ENCODE assay signal across 18 cellular contexts in genomic region chr1:95238304-95238703, GRCh38. TPM values are rescaled to one million over a fixed set of nuclear protein-coding genes. Genes with fewer than 3 reads are reported as not detected.
DNase-seq lines count a peak whose midpoint lies in the region; ATAC-seq and TF ChIP-seq lines count a peak whose summit lies in the region.
"Had no signal": no experiment of that assay in that cellular context is flagged by ENCODE, and none has a peak within 500 bp of the region (broad histone marks: within the 10 kb centered on the region; RNA-seq: fewer than 3 reads in every experiment).

No MANE protein-coding gene starts in this region.

- no CpG with 5 or more reads among the region's 2 CpGs for WGBS in IMR-90 (ENCODE audit: extremely low coverage in 2 of 2, insufficient read length in 1 of 2), 2 experiments

- POLR2A ChIA-PET in IMR-90 (lab: Charles Lee; ENCODE audit: unreplicated experiment), result no interaction called here

- no peaks in the 10 kb centered on the region for H3F3A ChIP-seq in Loucy (ENCODE audit: low read depth)

- in situ Hi-C loops in IMR-90 (cut with MboI; ENCODE audit: low sequenced_read_pairs), result loop anchor here (10.0 kb wide), 1 partner anchor 394 kb away; no protein-coding TSS in a partner anchor

- no peak overlapping the region for H3K4me3 Mint-ChIP-seq in central memory CD8-positive, alpha-beta T cell
- H3K4me3 Mint-ChIP-seq in mesothelial cell of epicardium, result no peak overlapping the region
- H3K4me3 Mint-ChIP-seq: CD8-positive, alpha-beta T cell; H9 had no signal

- H3K27me3 ChIP-seq in IMR-90 (ENCODE audit: control insufficient read depth, insufficient read depth, low read length), result no peaks in the 10 kb centered on the region
- H3K27me3 ChIP-seq in Loucy (ENCODE audit: insufficient read depth, low read length, poor library complexity, severe bottlenecking), result no peaks in the 10 kb centered on the region
- H3K27me3 ChIP-seq: BE2C had no signal

- H4K20me1 ChIP-seq in IMR-90 (ENCODE audit: insufficient read depth, low read length), result no peaks in the 10 kb centered on the region
- H4K20me1 ChIP-seq in Loucy (ENCODE audit: insufficient read depth, low read length, poor library complexity, severe bottlenecking), result no peaks in the 10 kb centered on the region

- peak overlapping the region; percentile 9 for H3K27ac Mint-ChIP-seq in central memory CD8-positive, alpha-beta T cell (ENCODE audit: low read depth)
- peak overlapping the region; percentile 23 for H3K27ac Mint-ChIP-seq in mesothelial cell of epicardium

- CTCF ChIA-PET in IMR-90 (lab: Yijun Ruan, JAX), result interaction anchor here (1.5 kb wide), 1 partner anchor 383 kb away, joined by 3 read pairs; no protein-coding TSS in a partner anchor

- H2BK5ac ChIP-seq in IMR-90 (ENCODE audit: low read depth, low read length, poor library complexity, severe bottlenecking), result no peak overlapping the region

- no peak overlapping the region for H4K5ac ChIP-seq in IMR-90 (ENCODE audit: low read depth, low read length)

- no peaks in the 10 kb centered on the region for H3K9me3 Mint-ChIP-seq in central memory CD8-positive, alpha-beta T cell
- peaks cover 22% of the 10 kb centered on the region for H3K9me3 Mint-ChIP-seq in mesothelial cell of epicardium

- peaks cover 25% of the 10 kb centered on the region for H3K79me2 ChIP-seq in Loucy (ENCODE audit: insufficient read depth, low read length)

- no peak overlapping the region for H3K14ac ChIP-seq in IMR-90 (replicated peaks; ENCODE audit: low read depth, low read length)

- DNase-seq in IMR-90 (no peak), mesothelial cell of epicardium (ENCODE audit: low spot score in 2 of 2, unreplicated experiment in 2 of 2) (no peak), HT-29 (ENCODE audit: low spot score) (no peak), DMS79 (lab: John Stamatoyannopoulos, UW) (no peak), putamen (ENCODE audit: low spot score) (no peak)
- no peak for DNase-seq in central memory CD8-positive, alpha-beta T cell (ENCODE audit: low spot score in 2 of 2)
- DNase-seq: BE2C; CD8-positive, alpha-beta T cell; COR-L47; DMS153; DND-41; GDM1; GOT3; H9 had no signal

- no peaks in the 10 kb centered on the region; the same call in 1 of the 2 replicates for H3K9me1 ChIP-seq in IMR-90 (ENCODE audit: insufficient read depth, low read length)

- peaks cover 14% of the 10 kb centered on the region for H3K36me3 ChIP-seq in IMR-90 (ENCODE audit: control insufficient read depth, insufficient read depth, low read length)
- no peaks in the 10 kb centered on the region for H3K36me3 ChIP-seq in Loucy (ENCODE audit: insufficient read depth, low read length)
- H3K36me3 ChIP-seq: BE2C had no signal

- H3K4ac ChIP-seq in IMR-90 (ENCODE audit: low read depth, low read length), result no peak overlapping the region

- ATAC-seq in IMR-90 (ENCODE audit: low read depth), result no peak
- no peak for ATAC-seq in central memory CD8-positive, alpha-beta T cell (replicated peaks; ENCODE audit: extremely low read depth, poor library complexity, severe bottlenecking)
- no peak for ATAC-seq in HG03520 (IDR thresholded peaks at IDR 0.05; ENCODE audit: unreplicated experiment)
- ATAC-seq: A549; CD8-positive, alpha-beta T cell had no signal

- H3K23ac ChIP-seq in IMR-90 (ENCODE audit: low read depth, low read length), result no peak overlapping the region

- H3K4me2 ChIP-seq in IMR-90 (ENCODE audit: low read depth, low read length), result 0 out of 2 replicates have a peak overlapping the region, but pooled peaks have one; percentile 40
- peak overlapping the region; percentile 11 for H3K4me2 ChIP-seq in Loucy (ENCODE audit: low read depth, low read length, poor library complexity, severe bottlenecking)
- H3K4me2 ChIP-seq: A549 had no signal

- H3K79me1 ChIP-seq in IMR-90 (ENCODE audit: low read depth in 1 of 2, low read length in 2 of 2), result peaks cover 40 to 67% of the 10 kb centered on the region in 2 experiments

- TF ChIP-seq CTCF in IMR-90 (conservative IDR thresholded peaks at IDR 0.05; ENCODE audit: low read depth, low read length), result no peak
- TF ChIP-seq CTCF in Loucy (conservative IDR thresholded peaks at IDR 0.05; ENCODE audit: low read length), result no peak
- TF ChIP-seq CTCF in mesothelial cell of epicardium (IDR thresholded peaks at IDR 0.05; ENCODE audit: unreplicated experiment), result no peak

- intact Hi-C loops in IMR-90 (cut with micrococcal nuclease), result loop anchor here (10.0 kb wide), 1 partner anchor 314 kb away; the partner anchor contains the start of gene CNN3

- H3K4me1 ChIP-seq in IMR-90 (ENCODE audit: control insufficient read depth, insufficient read depth, low read length) (peaks cover 5% of the 10 kb centered on the region), Loucy (ENCODE audit: insufficient read depth, low read length, poor library complexity, severe bottlenecking) (peaks cover 8% of the 10 kb centered on the region)
- H3K4me1 ChIP-seq: BE2C had no signal

- H2BK120ac ChIP-seq in IMR-90 (ENCODE audit: low read depth, low read length), result no peak overlapping the region

- H3K9ac ChIP-seq in IMR-90 (ENCODE audit: low read depth, low read length), result no peak overlapping the region
- H3K9ac ChIP-seq in Loucy (ENCODE audit: low read depth, low read length, poor library complexity, severe bottlenecking), result peak overlapping the region; percentile 6

- H3K9me2 ChIP-seq in Loucy (replicated peaks; ENCODE audit: low read depth, low read length), result no peaks in the 10 kb centered on the region

- peaks cover 6% of the 10 kb centered on the region for H3K9me3 ChIP-seq in IMR-90 (ENCODE audit: control insufficient read depth, insufficient read depth, low read length)
- no peaks in the 10 kb centered on the region for H3K9me3 ChIP-seq in Loucy (ENCODE audit: insufficient read depth, low read depth, low read length)
- H3K9me3 ChIP-seq: BE2C had no signal

- H4K91ac ChIP-seq in IMR-90 (ENCODE audit: insufficient read depth, low read depth, low read length), result no peak overlapping the region

- dilution Hi-C loops in IMR-90 (cut with HindIII; ENCODE audit: low sequenced_read_pairs, unreplicated experiment), result no loop called here

- H2AK9ac ChIP-seq in IMR-90 (replicated peaks; ENCODE audit: low read depth, low read length, poor library complexity), result no peak overlapping the region

- TF ChIP-seq POLR2A in IMR-90 (IDR thresholded peaks at IDR 0.05; ENCODE audit: low read depth, low read length), result no peak

- no peak overlapping the region for H2BK15ac ChIP-seq in IMR-90 (ENCODE audit: low read depth, low read length)

- no TSS peak for BruUV-seq in IMR-90 (replicated peaks; lab: Mats Ljungman, UMichigan)

- H2AK5ac ChIP-seq in IMR-90 (ENCODE audit: low read depth, low read length), result no peak overlapping the region

- H3K4me3 ChIP-seq in IMR-90 (ENCODE audit: insufficient read depth, low read depth, low read length) (no peak overlapping the region), Loucy (ENCODE audit: low read length, poor library complexity, severe bottlenecking) (no peak overlapping the region)
- H3K4me3 ChIP-seq: A549 had no signal

- H3K18ac ChIP-seq in IMR-90 (ENCODE audit: low read depth, low read length), result no peak overlapping the region

- no peak for TF ChIP-seq RAD21 in IMR-90 (IDR thresholded peaks at IDR 0.05; ENCODE audit: low read length)

- H4K8ac ChIP-seq in IMR-90 (ENCODE audit: low read depth in 2 of 2, low read length in 2 of 2), result no peak overlapping the region

- H3K56ac ChIP-seq in IMR-90 (ENCODE audit: extremely low read depth, insufficient read depth, low read length), result no peak overlapping the region

- H2BK20ac ChIP-seq in IMR-90 (ENCODE audit: low read depth, low read length), result no peak overlapping the region

- peaks cover 52% of the 10 kb centered on the region for H3K4me1 Mint-ChIP-seq in central memory CD8-positive, alpha-beta T cell
- H3K4me1 Mint-ChIP-seq in mesothelial cell of epicardium, result peaks cover 42% of the 10 kb centered on the region

- H2AFZ ChIP-seq in IMR-90 (replicated peaks; ENCODE audit: low read length, poor library complexity), result no peak overlapping the region
- H2AFZ ChIP-seq in Loucy (ENCODE audit: low read length), result no peak overlapping the region

- no peaks in the 10 kb centered on the region for H3K27me3 Mint-ChIP-seq in central memory CD8-positive, alpha-beta T cell
- H3K27me3 Mint-ChIP-seq in mesothelial cell of epicardium (ENCODE audit: low read depth), result no peaks in the 10 kb centered on the region

- H3K36me3 Mint-ChIP-seq in central memory CD8-positive, alpha-beta T cell (ENCODE audit: insufficient read depth), result peaks cover 20% of the 10 kb centered on the region
- peaks cover 40% of the 10 kb centered on the region for H3K36me3 Mint-ChIP-seq in mesothelial cell of epicardium

- H3K27ac ChIP-seq in IMR-90 (ENCODE audit: insufficient read depth, low read length), result no peak overlapping the region
- H3K27ac ChIP-seq: A549, C4-2B had no signal

TF ChIP-seq in IMR-90, 13 proteins besides CTCF, POLR2A, EP300 and RAD21 (continues in another document):
- TF ChIP-seq SMC3 (IDR thresholded peaks at IDR 0.05; ENCODE audit: low read depth, low read length) (no peak), MAZ (IDR thresholded peaks at IDR 0.05; ENCODE audit: borderline replicate concordance, low read depth, low read length) (no peak), MXI1 (IDR thresholded peaks at IDR 0.05; ENCODE audit: borderline replicate concordance, low read depth, low read length) (no peak), FOS (IDR thresholded peaks at IDR 0.05; ENCODE audit: low read depth, low read length) (no peak), ELK1 (IDR thresholded peaks at IDR 0.05; ENCODE audit: borderline replicate concordance, low read depth, low read length) (no peak), MAFK (IDR thresholded peaks at IDR 0.05; ENCODE audit: low read depth, low read length) (no peak)

RNA-seq across cellular contexts. Expression of gene RWDD3, which starts 4.3 kb away (rescaled TPM):
- total RNA-seq in IMR-90 (2012; rRNA removed), result 10.4 and 10.6 TPM in 2 replicates
- 9.9 and 13.6 TPM in 2 replicates for polyA plus RNA-seq in IMR-90 (2012; rRNA removed)
- 5.0 and 5.8 TPM in 2 replicates for polyA plus RNA-seq in IMR-90 (2012; cell fraction: cytosol; rRNA removed)
- 4.9 and 22.0 TPM in 2 replicates for polyA plus RNA-seq in IMR-90 (2012; cell fraction: nucleus; rRNA removed; ENCODE audit: low replicate concordance)
- 23.1 to 25.3 TPM (median 24.7 TPM) in 3 replicates for total RNA-seq in mesothelial cell of epicardium
- total RNA-seq in HT-29 (2014; rRNA removed; shearing (Covaris generic)), result 3.5 TPM in 2 replicates
